In the genomic region with DNA sequence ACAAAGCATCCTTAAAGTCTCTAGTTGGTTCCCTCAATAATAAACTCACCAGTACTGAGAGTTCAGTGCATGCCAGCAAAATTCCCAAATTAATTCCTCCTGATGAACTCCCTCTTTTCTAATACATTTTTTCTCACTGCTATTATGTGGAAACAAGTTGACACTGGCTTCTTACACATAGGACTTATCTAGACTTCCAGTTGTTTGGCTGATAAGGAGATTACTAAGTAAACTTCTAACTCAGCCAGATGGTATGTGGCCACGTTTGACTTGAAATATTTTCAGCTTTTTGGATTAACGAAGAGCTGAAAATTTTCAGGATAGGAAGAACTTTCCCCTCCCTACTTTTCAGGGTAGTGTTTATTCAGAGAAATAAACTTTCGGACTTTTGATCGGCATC, we compare ENCODE assay signal across 1 cellular context.
TF ChIP-seq lines count a peak whose summit lies in the region.

No MANE protein-coding gene starts in this region.

TF ChIP-seq in IMR-90, 13 proteins besides CTCF, POLR2A, EP300 and RAD21 (continued from another document):
- TF ChIP-seq CEBPB (IDR thresholded peaks at IDR 0.05; ENCODE audit: low read depth, low read length), result peak; percentile 34; the same call in 1 of the 2 replicates
- TF ChIP-seq SMC3 (IDR thresholded peaks at IDR 0.05; ENCODE audit: low read depth, low read length), result no peak
- TF ChIP-seq RFX5 (IDR thresholded peaks at IDR 0.05; ENCODE audit: low read depth, low read length), result no peak
- peak; percentile 23; the same call in 1 of the 2 replicates for TF ChIP-seq FOS (IDR thresholded peaks at IDR 0.05; ENCODE audit: low read depth, low read length)
